In the genomic region with DNA sequence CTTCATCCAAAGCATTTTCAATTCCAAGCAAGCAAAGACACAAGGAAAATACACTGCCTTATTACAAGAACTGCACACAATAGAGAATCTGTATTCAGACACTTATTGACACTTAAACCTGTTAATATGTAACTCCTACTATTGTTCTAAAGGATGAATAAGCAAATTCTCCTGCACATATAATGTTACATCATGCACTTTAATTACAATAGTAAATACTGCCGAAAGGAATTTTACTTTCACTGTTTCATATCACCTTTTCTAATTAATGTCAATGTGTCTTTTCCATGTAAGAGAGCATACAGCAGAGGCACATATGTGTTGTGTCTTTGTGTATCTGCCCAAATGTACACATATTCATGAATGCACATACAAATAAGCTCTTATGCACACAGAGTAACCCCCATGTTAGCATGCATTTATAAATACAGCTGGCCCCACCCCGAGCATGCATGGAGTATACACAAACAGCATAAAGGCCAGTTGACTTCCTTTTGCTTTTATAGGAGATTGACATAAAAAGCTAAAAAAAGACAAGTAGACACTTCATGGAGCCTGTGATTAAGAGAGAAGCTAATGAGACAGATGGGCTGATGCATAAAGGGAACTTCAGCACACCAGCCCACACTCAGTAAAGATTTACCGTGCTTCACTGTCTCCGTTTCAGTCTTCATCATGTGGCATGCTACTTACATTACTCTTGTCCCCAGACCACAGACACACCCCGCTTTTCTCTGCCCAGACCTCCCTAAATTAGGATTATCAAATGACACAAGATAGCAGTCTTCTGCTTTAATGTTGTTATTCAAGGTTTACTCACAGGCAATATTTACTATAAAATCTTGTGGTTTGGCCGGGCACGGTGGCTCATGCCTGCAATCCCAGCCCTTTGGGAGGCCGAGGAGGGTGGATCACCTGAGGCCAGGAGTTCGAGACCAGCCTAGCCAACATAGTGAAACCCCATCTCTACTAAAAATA, we compare ENCODE assay signal across 1 cellular context.
TF ChIP-seq lines count a peak whose summit lies in the region.

No MANE protein-coding gene starts in this region.

TF ChIP-seq in HepG2, 621 proteins besides CTCF, POLR2A, EP300 and RAD21:
- TF ChIP-seq ARID5B (CRISPR knock-in tag; IDR thresholded peaks at IDR 0.05) (peak; percentile 44), FOXA1 (IDR thresholded peaks at IDR 0.05) (peak; percentile 40; the same call in 1 of the 2 replicates), FOXA1 (CRISPR knock-in tag; IDR thresholded peaks at IDR 0.05) (no peak), NCOR1 (IDR thresholded peaks at IDR 0.05; ENCODE audit: borderline replicate concordance, low read length) (0 out of 2 replicates have a peak, but pooled peaks have one; percentile 36), SOX6 (IDR thresholded peaks at IDR 0.05) (no peak), SOX6 (CRISPR knock-in tag; IDR thresholded peaks at IDR 0.05) (peak; percentile 65; the same call in 1 of the 2 replicates), ARID3A (IDR thresholded peaks at IDR 0.05; ENCODE audit: low read depth, low read length) (peak; percentile 58; the same call in 1 of the 2 replicates), ZNF816 (CRISPR knock-in tag; IDR thresholded peaks at IDR 0.05; ENCODE audit: borderline replicate concordance) (no peak), ZNF430 (CRISPR knock-in tag; IDR thresholded peaks at IDR 0.05) (no peak), SOX13 (IDR thresholded peaks at IDR 0.05) (peak; percentile 54; the same call in 1 of the 2 replicates), SOX13 (CRISPR knock-in tag; conservative IDR thresholded peaks at IDR 0.05 in 1 of 2, IDR thresholded peaks at IDR 0.05 in 1 of 2) (peak in 1 of 2 experiments; percentile 85; a peak in 2 of 4 replicates), RBAK (CRISPR knock-in tag; IDR thresholded peaks at IDR 0.05) (no peak), ATF7 (IDR thresholded peaks at IDR 0.05) (peak; percentile 19; the same call in 1 of the 2 replicates), ATF7 (CRISPR knock-in tag; IDR thresholded peaks at IDR 0.05) (no peak), SOX5 (CRISPR knock-in tag; IDR thresholded peaks at IDR 0.05; ENCODE audit: borderline replicate concordance) (peak; percentile 95), MAFF (IDR thresholded peaks at IDR 0.05; ENCODE audit: low read depth, low read length) (peak; percentile 44; the same call in 1 of the 2 replicates), MAFK (conservative IDR thresholded peaks at IDR 0.05 in 1 of 2, IDR thresholded peaks at IDR 0.05 in 1 of 2; ENCODE audit: low read length in 2 of 2) (peak; percentile 22 to 45; a peak in 2 of 4 replicates)
- TF ChIP-seq, protein P1, sequence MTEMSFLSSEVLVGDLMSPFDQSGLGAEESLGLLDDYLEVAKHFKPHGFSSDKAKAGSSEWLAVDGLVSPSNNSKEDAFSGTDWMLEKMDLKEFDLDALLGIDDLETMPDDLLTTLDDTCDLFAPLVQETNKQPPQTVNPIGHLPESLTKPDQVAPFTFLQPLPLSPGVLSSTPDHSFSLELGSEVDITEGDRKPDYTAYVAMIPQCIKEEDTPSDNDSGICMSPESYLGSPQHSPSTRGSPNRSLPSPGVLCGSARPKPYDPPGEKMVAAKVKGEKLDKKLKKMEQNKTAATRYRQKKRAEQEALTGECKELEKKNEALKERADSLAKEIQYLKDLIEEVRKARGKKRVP (CRISPR knock-in tag; IDR thresholded peaks at IDR 0.05), result peak in 1 of 2 experiments; percentile 57; a peak in 1 of 4 replicates
- TF ChIP-seq, protein P2, sequence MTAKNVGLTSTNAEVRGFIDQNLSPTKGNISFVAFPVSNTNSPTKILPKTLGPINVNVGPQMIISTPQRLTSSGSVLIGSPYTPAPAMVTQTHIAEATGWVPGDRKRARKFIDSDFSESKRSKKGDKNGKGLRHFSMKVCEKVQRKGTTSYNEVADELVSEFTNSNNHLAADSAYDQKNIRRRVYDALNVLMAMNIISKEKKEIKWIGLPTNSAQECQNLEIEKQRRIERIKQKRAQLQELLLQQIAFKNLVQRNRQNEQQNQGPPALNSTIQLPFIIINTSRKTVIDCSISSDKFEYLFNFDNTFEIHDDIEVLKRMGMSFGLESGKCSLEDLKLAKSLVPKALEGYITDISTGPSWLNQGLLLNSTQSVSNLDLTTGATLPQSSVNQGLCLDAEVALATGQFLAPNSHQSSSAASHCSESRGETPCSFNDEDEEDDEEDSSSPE (CRISPR knock-in tag; IDR thresholded peaks at IDR 0.05), result no peak
- TF ChIP-seq, protein P3, sequence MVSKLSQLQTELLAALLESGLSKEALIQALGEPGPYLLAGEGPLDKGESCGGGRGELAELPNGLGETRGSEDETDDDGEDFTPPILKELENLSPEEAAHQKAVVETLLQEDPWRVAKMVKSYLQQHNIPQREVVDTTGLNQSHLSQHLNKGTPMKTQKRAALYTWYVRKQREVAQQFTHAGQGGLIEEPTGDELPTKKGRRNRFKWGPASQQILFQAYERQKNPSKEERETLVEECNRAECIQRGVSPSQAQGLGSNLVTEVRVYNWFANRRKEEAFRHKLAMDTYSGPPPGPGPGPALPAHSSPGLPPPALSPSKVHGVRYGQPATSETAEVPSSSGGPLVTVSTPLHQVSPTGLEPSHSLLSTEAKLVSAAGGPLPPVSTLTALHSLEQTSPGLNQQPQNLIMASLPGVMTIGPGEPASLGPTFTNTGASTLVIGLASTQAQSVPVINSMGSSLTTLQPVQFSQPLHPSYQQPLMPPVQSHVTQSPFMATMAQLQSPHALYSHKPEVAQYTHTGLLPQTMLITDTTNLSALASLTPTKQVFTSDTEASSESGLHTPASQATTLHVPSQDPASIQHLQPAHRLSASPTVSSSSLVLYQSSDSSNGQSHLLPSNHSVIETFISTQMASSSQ (IDR thresholded peaks at IDR 0.05; ENCODE audit: low read depth), result peak; percentile 66; the same call in 1 of the 2 replicates
- TF ChIP-seq, protein P3 (CRISPR knock-in tag; IDR thresholded peaks at IDR 0.05; ENCODE audit: borderline replicate concordance), result no peak
- TF ChIP-seq, protein P4, sequence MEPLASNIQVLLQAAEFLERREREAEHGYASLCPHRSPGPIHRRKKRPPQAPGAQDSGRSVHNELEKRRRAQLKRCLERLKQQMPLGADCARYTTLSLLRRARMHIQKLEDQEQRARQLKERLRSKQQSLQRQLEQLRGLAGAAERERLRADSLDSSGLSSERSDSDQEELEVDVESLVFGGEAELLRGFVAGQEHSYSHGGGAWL (CRISPR knock-in tag; IDR thresholded peaks at IDR 0.05), result no peak
